Comparison of ENCODE assay signal across 13 cellular contexts in genomic region chr5:93572101-93572772, GRCh38. TPM values are rescaled to one million over a fixed set of nuclear protein-coding genes. Genes with fewer than 3 reads are reported as not detected.
DNase-seq lines count a peak whose midpoint lies in the region; ATAC-seq and TF ChIP-seq lines count a peak whose summit lies in the region.
"Had no signal": no experiment of that assay in that cellular context is flagged by ENCODE, and none has a peak within 500 bp of the region (broad histone marks: within the 10 kb centered on the region; RNA-seq: fewer than 3 reads in every experiment).

No MANE protein-coding gene starts in this region.

- no peaks in the 10 kb centered on the region for H3K9me3 Mint-ChIP-seq in nephron
- H3K9me3 Mint-ChIP-seq in CD4-positive, alpha-beta T cell, result no peaks in the 10 kb centered on the region
- H3K9me3 Mint-ChIP-seq: activated T-cell treated with anti-CD3 and anti-CD28 coated beads, Interleukin-2, amount 50 U/mL, for 4 hours had no signal

- DNase-seq in AG04450 (ENCODE audit: low read depth, low spot score), result no peak
- DNase-seq in epithelial cell of esophagus (ENCODE audit: low read depth), result no peak
- DNase-seq in CD4-positive, alpha-beta T cell, result no peak
- DNase-seq in islet precursor cell, result no peak
- DNase-seq: activated T-cell treated with anti-CD3 and anti-CD28 coated beads, Interleukin-2, amount 50 U/mL, for 4 hours; COR-L47; NCI-H1436; stimulated activated CD4-positive, alpha-beta T cell treated with anti-CD3 and anti-CD28 coated beads, Interleukin-12 subunit alpha, Interleukin-12 subunit beta, amount 100 ng/mL, for 4 hours had no signal

- CTCF ChIA-PET in AG04450 (lab: Charles Lee), result no interaction called here
- CTCF ChIA-PET in CD4-positive, alpha-beta T cell (lab: Charles Lee), result no interaction called here

- H3K9me3 ChIP-seq in AG04450 (ENCODE audit: control insufficient read depth, insufficient read depth, low read length), result peaks cover 33% of the 10 kb centered on the region
- H3K9me3 ChIP-seq in HUES48 (ENCODE audit: control insufficient read depth, insufficient read depth, low read length), result no peaks in the 10 kb centered on the region
- H3K9me3 ChIP-seq in CD4-positive, alpha-beta T cell (ENCODE audit: control insufficient read depth, low read length), result no peaks in the 10 kb centered on the region
- H3K9me3 ChIP-seq: SJSA1 had no signal

- peaks cover 73% of the 10 kb centered on the region for H3K27me3 Mint-ChIP-seq in nephron (ENCODE audit: low read depth)
- H3K27me3 Mint-ChIP-seq in CD4-positive, alpha-beta T cell, result peaks cover 91% of the 10 kb centered on the region

- no peak overlapping the region for H3K4me3 ChIP-seq in AG04450 (ENCODE audit: low read depth, low read length)
- peak overlapping the region; percentile 17; the same call in 1 of the 2 replicates for H3K4me3 ChIP-seq in HUES48 (ENCODE audit: low read depth, low read length)
- H3K4me3 ChIP-seq in epithelial cell of esophagus (ENCODE audit: low read length), result peak overlapping the region; percentile 19
- H3K4me3 ChIP-seq: SJSA1 had no signal

- ATAC-seq in CD4-positive, alpha-beta T cell (ENCODE audit: poor library complexity), result no peak
- ATAC-seq in HG03521 (IDR thresholded peaks at IDR 0.05; ENCODE audit: unreplicated experiment) (no peak), GM18873 (IDR thresholded peaks at IDR 0.05; ENCODE audit: low FRiP score, unreplicated experiment) (no peak)

- no peak for TF ChIP-seq CTCF in AG04450 (IDR thresholded peaks at IDR 0.05; ENCODE audit: low read depth, low read length)
- no peak for TF ChIP-seq CTCF in epithelial cell of esophagus (IDR thresholded peaks at IDR 0.05; ENCODE audit: insufficient read depth, low read depth, low read length, missing control alignments)
- no peak for TF ChIP-seq CTCF in nephron (IDR thresholded peaks at IDR 0.05; ENCODE audit: unreplicated experiment in 3 of 3)
- TF ChIP-seq CTCF in CD4-positive, alpha-beta T cell (IDR thresholded peaks at IDR 0.05), result no peak

- peaks cover 20% of the 10 kb centered on the region for H3K4me1 ChIP-seq in HUES48 (ENCODE audit: control insufficient read depth, insufficient read depth, low read length)
- H3K4me1 ChIP-seq: SJSA1 had no signal

- peak overlapping the region; percentile 73 to 84 (median 82) for H3K4me3 Mint-ChIP-seq in nephron
- no peak overlapping the region for H3K4me3 Mint-ChIP-seq in CD4-positive, alpha-beta T cell
- H3K4me3 Mint-ChIP-seq: activated T-cell treated with anti-CD3 and anti-CD28 coated beads, Interleukin-2, amount 50 U/mL, for 4 hours had no signal

- no peaks in the 10 kb centered on the region for H3K36me3 ChIP-seq in HUES48 (ENCODE audit: control insufficient read depth, insufficient read depth, low read length)
- H3K36me3 ChIP-seq: SJSA1 had no signal

- H3K36me3 Mint-ChIP-seq in nephron (ENCODE audit: low read depth), result peaks cover 5% of the 10 kb centered on the region
- no peaks in the 10 kb centered on the region for H3K36me3 Mint-ChIP-seq in CD4-positive, alpha-beta T cell (ENCODE audit: low read depth)

- H3K4me1 Mint-ChIP-seq in nephron, result peaks cover 67% of the 10 kb centered on the region
- H3K4me1 Mint-ChIP-seq in CD4-positive, alpha-beta T cell (ENCODE audit: low read depth), result peaks cover 25% of the 10 kb centered on the region

- H3K27me3 ChIP-seq in AG04450 (ENCODE audit: control insufficient read depth, insufficient read depth, low read length) (no peaks in the 10 kb centered on the region), HUES48 (ENCODE audit: control insufficient read depth, insufficient read depth, low read length) (peaks cover 100% of the 10 kb centered on the region)
- H3K27me3 ChIP-seq in CD4-positive, alpha-beta T cell (ENCODE audit: control insufficient read depth, insufficient read depth, low read length), result peaks cover 98% of the 10 kb centered on the region
- H3K27me3 ChIP-seq: SJSA1 had no signal

- H3K9ac ChIP-seq in HUES48 (ENCODE audit: low read depth, low read length), result no peak overlapping the region

- POLR2A ChIA-PET in AG04450 (lab: Yijun Ruan, JAX), result interaction anchor here (0.6 to 0.7 kb wide), 2 partner anchors 232 to 407 kb away, joined by 3 read pairs; no protein-coding TSS in a partner anchor
- POLR2A ChIA-PET in CD4-positive, alpha-beta T cell (lab: Charles Lee), result no interaction called here

- H3K27ac ChIP-seq in AG04450 (ENCODE audit: low read depth, low read length), result peak overlapping the region; percentile 21
- no peak overlapping the region for H3K27ac ChIP-seq in HUES48 (ENCODE audit: low read depth, low read length)
- no peak overlapping the region for H3K27ac ChIP-seq in CD4-positive, alpha-beta T cell (ENCODE audit: low read depth, low read length)
- H3K27ac ChIP-seq: SJSA1 had no signal

- peak overlapping the region; percentile 87 to 99 (median 98) for H3K27ac Mint-ChIP-seq in nephron
- H3K27ac Mint-ChIP-seq in CD4-positive, alpha-beta T cell, result no peak overlapping the region

- intact Hi-C loops in CD4-positive, alpha-beta T cell (cut with DNase I, micrococcal nuclease), result no loop called here

RNA-seq across cellular contexts. Expression of gene NR2F1-AS1, which starts 8.8 kb away (rescaled TPM):
- polyA plus RNA-seq in AG04450 (2011; rRNA removed), result 25.5 and 29.9 TPM in 2 replicates
- polyA minus RNA-seq in AG04450 (2011; rRNA and poly(A)+ RNA removed), result 17.1 and 19.4 TPM in 2 replicates
- total RNA-seq in CD4-positive, alpha-beta T cell, result not detected
- total RNA-seq: activated T-cell treated with anti-CD3 and anti-CD28 coated beads, Interleukin-2, amount 50 U/mL, for 4 hours had no signal

RNA-seq across cellular contexts. Expression of gene NR2F1, which starts 10.8 kb away (rescaled TPM):
- polyA plus RNA-seq in AG04450 (2011; rRNA removed), result 47.9 and 65.5 TPM in 2 replicates
- polyA minus RNA-seq in AG04450 (2011; rRNA and poly(A)+ RNA removed), result 63.1 and 83.0 TPM in 2 replicates
- not detected for total RNA-seq in CD4-positive, alpha-beta T cell
